24 cellular contexts compared by ENCODE assay signal in the genomic region with DNA sequence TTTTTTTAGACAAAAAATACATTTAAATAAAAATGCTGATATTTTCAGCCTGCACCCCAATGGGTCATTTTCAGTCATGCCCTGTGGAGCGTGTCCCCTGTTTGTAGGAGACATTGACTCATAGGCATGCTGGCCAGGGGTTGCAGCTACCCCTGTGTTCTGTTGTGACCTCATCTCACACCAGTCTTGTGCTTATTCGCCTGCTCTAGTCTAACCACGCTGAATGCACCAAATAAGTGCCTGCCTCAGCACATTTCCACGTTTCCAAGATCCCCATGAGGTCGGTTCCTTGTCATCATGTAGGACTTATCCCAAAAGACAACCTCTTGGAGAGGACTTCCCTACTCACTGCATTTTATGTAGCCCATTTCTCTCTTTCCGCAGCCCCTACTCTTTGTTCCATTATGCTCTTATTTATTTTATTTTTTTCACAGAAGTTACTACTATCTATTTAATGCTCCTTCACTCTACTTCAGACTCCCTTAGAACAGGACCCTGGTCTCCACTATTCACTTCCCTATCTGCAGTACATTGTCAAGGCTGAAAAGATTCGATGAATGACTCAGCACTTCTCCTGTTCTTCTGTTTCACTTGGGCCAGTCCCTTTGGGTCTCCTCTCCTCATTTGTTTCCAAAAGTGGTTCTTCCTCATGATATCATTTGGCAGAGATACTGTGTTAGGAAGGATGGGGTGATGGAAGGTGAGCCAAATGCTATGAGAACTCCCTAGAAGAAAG.
DNase-seq lines count a peak whose midpoint lies in the region; ATAC-seq and FAIRE-seq lines count a peak whose summit lies in the region.
"Had no signal": no experiment of that assay in that cellular context is flagged by ENCODE, and none has a peak within 500 bp of the region (broad histone marks: within the 10 kb centered on the region; RNA-seq: fewer than 3 reads in every experiment).

No MANE protein-coding gene starts in this region.

- ATAC-seq in GM19351 (IDR thresholded peaks at IDR 0.05; ENCODE audit: unreplicated experiment) (peak; percentile 76), HG03175 (IDR thresholded peaks at IDR 0.05; ENCODE audit: unreplicated experiment) (peak; percentile 56)
- ATAC-seq: activated T-cell treated with anti-CD3 and anti-CD28 coated beads, Interleukin-2, amount 50 U/mL, for 72 hours; left ventricle myocardium superior had no signal

- DNase-seq in CD1c-positive myeloid dendritic cell (ENCODE audit: extremely low spot score): peak; percentile 4
- peak; percentile 22 for DNase-seq in RCC 7860 (ENCODE audit: low spot score)
- DNase-seq in stimulated activated CD4-positive, alpha-beta T cell treated with anti-CD3 and anti-CD28 coated beads, Interleukin-2, amount 100 ng/mL, for 48 hours: no peak
- DNase-seq in NCI-H146 (lab: John Stamatoyannopoulos, UW): no peak
- DNase-seq in activated T-cell treated with anti-CD3 and anti-CD28 coated beads for 4 hours: no peak
- no peak for DNase-seq in NCI-H524 (lab: John Stamatoyannopoulos, UW)
- DNase-seq: activated B cell treated with CpG ODN at 0.5 μM for 24 hours; activated CD4-positive, alpha-beta memory T cell treated with anti-CD3 and anti-CD28 coated beads, Interleukin-2, amount 10 ng/mL, durations not matched to agents 7 days and 5 days; activated naive CD8-positive, alpha-beta T cell treated with anti-CD3 and anti-CD28 coated beads for 36 hours; activated T-cell treated with anti-CD3 and anti-CD28 coated beads, Interleukin-2, amount 50 U/mL, for 72 hours; DMS 273 treated with DMSO at 0.1 percent for 48 hours; effector memory CD4-positive, alpha-beta T cell; esophagus squamous epithelium; GF-D8; glutamatergic neuron; HCEC 1CT; left ventricle myocardium superior; NCI-H1417 treated with DMSO at 0.1 percent for 48 hours; NCI-H2171; NCI-H69; SJCRH30; testis had no signal

- peak; percentile 60 for FAIRE-seq in RCC 7860 (lab: Jason Lieb, UNC)

Comparison
In these comparisons a context has a peak if more than half of its experiments do, and no peak if none do; other contexts are left out.
1. DNase-seq: peak in CD1c-positive myeloid dendritic cell (single experiment) and RCC 7860 (single experiment); none in stimulated activated CD4-positive, alpha-beta T cell treated with anti-CD3 and anti-CD28 coated beads, Interleukin-2, amount 100 ng/mL, for 48 hours (0 of 2), NCI-H146 (single experiment), activated T-cell treated with anti-CD3 and anti-CD28 coated beads for 4 hours (single experiment) and NCI-H524 (0 of 2).